9 cellular contexts compared by ENCODE assay signal in genomic region chr7:75534727-75535307, GRCh38. TPM values are rescaled to one million over a fixed set of nuclear protein-coding genes. Genes with fewer than 3 reads are reported as not detected.
DNase-seq lines count a peak whose midpoint lies in the region; ATAC-seq, FAIRE-seq and TF ChIP-seq lines count a peak whose summit lies in the region.
"Had no signal": no experiment of that assay in that cellular context is flagged by ENCODE, and none has a peak within 500 bp of the region (broad histone marks: within the 10 kb centered on the region; RNA-seq: fewer than 3 reads in every experiment).

No MANE protein-coding gene starts in this region.

- no peak for TF ChIP-seq CTCF in mucosa of descending colon (IDR thresholded peaks at IDR 0.05)
- TF ChIP-seq CTCF in D721Med (IDR thresholded peaks at IDR 0.05; ENCODE audit: insufficient read depth, missing control alignments): no peak

- H3K27me3 Mint-ChIP-seq in activated T-cell treated with anti-CD3 and anti-CD28 coated beads, Interleukin-2, amount 50 U/mL, for 24 hours: no peaks in the 10 kb centered on the region

- H3K4me1 ChIP-seq in mucosa of descending colon (ENCODE audit: low read depth): no peaks in the 10 kb centered on the region

- DNase-seq in activated T-cell treated with anti-CD3 and anti-CD28 coated beads, Interleukin-2, amount 50 U/mL, for 24 hours: no peak
- no peak for DNase-seq in activated T-cell treated with anti-CD3 and anti-CD28 coated beads for 4 hours
- DNase-seq in amniotic stem cell (lab: John Stamatoyannopoulos, UW): peak; percentile 4
- DNase-seq in stromal cell of bone marrow (ENCODE audit: low read depth): peak; percentile 47
- no peak for DNase-seq in mucosa of descending colon
- no peak for DNase-seq in stimulated activated CD4-positive, alpha-beta T cell treated with anti-CD3 and anti-CD28 coated beads, Interleukin-12 subunit alpha, Interleukin-12 subunit beta, amount 100 ng/mL, for 4 hours
- DNase-seq in D721Med (ENCODE audit: insufficient read length, low spot score): no peak

- intact Hi-C loops in mucosa of descending colon (cut with DNase I, micrococcal nuclease): loop anchor here in 1 of 2 donors (10.0 kb wide), 1 partner anchor 110 kb away; no protein-coding TSS in a partner anchor

- H3K4me3 Mint-ChIP-seq in activated T-cell treated with anti-CD3 and anti-CD28 coated beads, Interleukin-2, amount 50 U/mL, for 24 hours: no peak overlapping the region
- H3K4me3 Mint-ChIP-seq: nephron had no signal

- FAIRE-seq in D721Med (lab: Jason Lieb, UNC): no peak

- H3K36me3 ChIP-seq in mucosa of descending colon (ENCODE audit: low read depth): no peaks in the 10 kb centered on the region

- no peaks in the 10 kb centered on the region for H3K9me3 ChIP-seq in mucosa of descending colon

- no peaks in the 10 kb centered on the region for H3K36me3 Mint-ChIP-seq in activated T-cell treated with anti-CD3 and anti-CD28 coated beads, Interleukin-2, amount 50 U/mL, for 24 hours (ENCODE audit: low read depth)

- H3K27ac Mint-ChIP-seq in activated T-cell treated with anti-CD3 and anti-CD28 coated beads, Interleukin-2, amount 50 U/mL, for 24 hours: peak overlapping the region; percentile 5
- H3K27ac Mint-ChIP-seq: nephron had no signal

- peak; percentile 80 for ATAC-seq in HG03439 (IDR thresholded peaks at IDR 0.05; ENCODE audit: unreplicated experiment)
- no peak for ATAC-seq in mucosa of descending colon

- H3K4me3 ChIP-seq in mucosa of descending colon: no peak overlapping the region

- peaks cover 6% of the 10 kb centered on the region for H3K4me1 Mint-ChIP-seq in activated T-cell treated with anti-CD3 and anti-CD28 coated beads, Interleukin-2, amount 50 U/mL, for 24 hours (ENCODE audit: low read depth)
- H3K4me1 Mint-ChIP-seq: nephron had no signal

- H3K9me3 Mint-ChIP-seq in activated T-cell treated with anti-CD3 and anti-CD28 coated beads, Interleukin-2, amount 50 U/mL, for 24 hours: no peaks in the 10 kb centered on the region
- H3K9me3 Mint-ChIP-seq: nephron had no signal

RNA-seq across cellular contexts. Expression of gene SPDYE5, which starts 42.7 kb away (rescaled TPM):
- under 1 TPM in 2 of 3 donors, not detected in 1; 0.17 to 0.38 TPM for total RNA-seq in mucosa of descending colon

RNA-seq across cellular contexts. Expression of gene POM121C, which starts 48.7 kb away (rescaled TPM):
- 10 to 100 TPM; 29.2 to 43.7 (median 34.4) TPM for total RNA-seq in mucosa of descending colon

Comparison
In these comparisons a context has a peak if more than half of its experiments do, and no peak if none do; other contexts are left out.
1. DNase-seq: peak in amniotic stem cell (single experiment) and stromal cell of bone marrow (single experiment); none in activated T-cell treated with anti-CD3 and anti-CD28 coated beads, Interleukin-2, amount 50 U/mL, for 24 hours (single experiment), activated T-cell treated with anti-CD3 and anti-CD28 coated beads for 4 hours (single experiment), mucosa of descending colon (0 of 3), stimulated activated CD4-positive, alpha-beta T cell treated with anti-CD3 and anti-CD28 coated beads, Interleukin-12 subunit alpha, Interleukin-12 subunit beta, amount 100 ng/mL, for 4 hours (single experiment) and D721Med (single experiment).